In the genomic region with DNA sequence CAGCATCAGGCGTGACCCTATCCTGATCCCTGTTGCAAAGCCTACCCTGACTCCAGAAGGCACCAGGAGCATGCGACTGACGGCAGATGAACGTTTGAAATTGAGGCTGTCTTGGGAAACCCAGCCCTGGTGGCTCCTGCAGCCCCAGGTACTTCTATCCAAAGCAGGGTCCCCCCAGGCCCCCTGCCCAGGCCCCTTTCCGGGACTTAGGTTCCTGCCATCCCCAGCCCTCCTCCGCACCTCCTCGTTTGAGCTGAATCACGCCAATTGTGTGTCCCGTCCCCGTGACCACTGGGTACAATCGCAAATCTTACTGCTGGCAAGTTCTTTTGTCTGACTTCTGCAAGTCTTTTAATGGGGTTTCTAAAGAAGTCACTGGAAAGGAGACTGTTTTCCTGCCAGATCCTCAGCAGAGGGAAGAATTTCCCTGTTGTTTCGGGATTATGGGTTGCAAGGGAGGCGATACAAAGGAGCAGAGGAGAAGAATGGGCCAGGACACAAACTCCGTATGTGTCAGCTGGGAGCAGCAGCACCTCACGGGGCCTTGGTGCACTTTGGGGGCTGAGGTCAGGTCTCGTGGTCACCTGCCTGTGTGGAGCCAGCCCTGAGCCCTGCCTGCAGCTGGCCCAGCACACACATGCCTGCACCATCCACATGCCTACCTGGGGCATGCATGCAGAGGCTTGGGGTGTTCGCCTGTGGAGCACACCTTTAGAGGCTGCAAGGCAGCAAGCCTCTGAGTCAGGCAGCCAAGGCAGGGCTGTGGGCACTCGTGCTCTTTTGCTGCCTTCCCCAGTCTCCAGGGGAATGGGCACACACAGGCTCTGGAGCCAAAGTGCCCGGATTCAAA, we compare ENCODE assay signal across 21 cellular contexts. TPM values are rescaled to one million over a fixed set of nuclear protein-coding genes. Genes with fewer than 3 reads are reported as not detected.
DNase-seq lines count a peak whose midpoint lies in the region; ATAC-seq and TF ChIP-seq lines count a peak whose summit lies in the region.
"Had no signal": no experiment of that assay in that cellular context is flagged by ENCODE, and none has a peak within 500 bp of the region (broad histone marks: within the 10 kb centered on the region; RNA-seq: fewer than 3 reads in every experiment).

No MANE protein-coding gene starts in this region.

- H3K27ac Mint-ChIP-seq in endodermal cell (no peak overlapping the region), Calu3 (ENCODE audit: unreplicated experiment) (no peak overlapping the region)
- H3K27ac Mint-ChIP-seq: activated naive CD4-positive, alpha-beta T cell treated with anti-CD3 and anti-CD28 coated beads for 36 hours; T-helper 1 cell treated with Interleukin-12 subunit alpha and Interleukin-12 subunit beta and Interleukin-4 antibody, amounts not matched to agents 30 μg/mL and 1 μg/mL, for 36 hours had no signal

- TF ChIP-seq CTCF in WERI-Rb-1 (IDR thresholded peaks at IDR 0.05; ENCODE audit: low read depth, low read length) (no peak), endodermal cell (conservative IDR thresholded peaks at IDR 0.05) (no peak), upper lobe of left lung (IDR thresholded peaks at IDR 0.05) (no peak), Calu3 (IDR thresholded peaks at IDR 0.05; ENCODE audit: unreplicated experiment) (no peak)

- CTCF ChIA-PET in Calu3 (lab: Charles Lee), result interaction anchor here (0.7 to 2.3 kb wide), 6 partner anchors 8 to 246 kb away, joined by 3 to 34 read pairs (median 6); no protein-coding TSS in a partner anchor

- H3K27me3 Mint-ChIP-seq in endodermal cell (ENCODE audit: insufficient read depth) (no peaks in the 10 kb centered on the region), Calu3 (ENCODE audit: unreplicated experiment) (peaks cover 14% of the 10 kb centered on the region)

- no peak for DNase-seq in WERI-Rb-1
- peak; percentile 48 for DNase-seq in endodermal cell
- DNase-seq in mesenteric fat pad (ENCODE audit: low spot score), result peak; percentile 84
- peak; percentile 14 to 35 for DNase-seq in upper lobe of left lung
- no peak for DNase-seq in effector memory CD4-positive, alpha-beta T cell
- DNase-seq in Calu3, result no peak
- no peak for DNase-seq in stimulated activated naive CD8-positive, alpha-beta T cell treated with anti-CD3 and anti-CD28 coated beads, Interleukin-15, Interleukin-2, amounts not matched to agents 100 U/mL and 50 U/mL, for 24 hours
- DNase-seq: activated naive CD4-positive, alpha-beta T cell treated with anti-CD3 and anti-CD28 coated beads for 36 hours; activated T-cell treated with anti-CD3 and anti-CD28 coated beads, Interleukin-2, amount 50 U/mL, for 4 hours; amniotic stem cell; dermis blood vessel endothelial cell; foreskin fibroblast; lower lobe of right lung; NCI-H187 treated with DMSO at 0.1 percent for 48 hours; NCI-H69; small intestine; stimulated activated CD4-positive, alpha-beta T cell treated with anti-CD3 and anti-CD28 coated beads, Interleukin-2, amount 100 ng/mL, for 24 hours had no signal

- H3K36me3 Mint-ChIP-seq in endodermal cell (ENCODE audit: low read depth) (no peaks in the 10 kb centered on the region), Calu3 (ENCODE audit: insufficient read depth, unreplicated experiment) (no peaks in the 10 kb centered on the region)

- peak in 1 of 2 donors; percentile 40 for ATAC-seq in upper lobe of left lung (ENCODE audit: low FRiP score in 2 of 2)
- no peak for ATAC-seq in stimulated activated naive CD8-positive, alpha-beta T cell treated with anti-CD3 and anti-CD28 coated beads, Interleukin-15, Interleukin-2, amounts not matched to agents 100 U/mL and 50 U/mL, for 24 hours
- ATAC-seq: activated T-cell treated with anti-CD3 and anti-CD28 coated beads, Interleukin-2, amount 50 U/mL, for 4 hours; lower lobe of right lung had no signal

- TF ChIP-seq POLR2A in upper lobe of left lung (IDR thresholded peaks at IDR 0.05), result no peak

- peak overlapping the region; percentile 42 for H3K27ac ChIP-seq in WERI-Rb-1
- peak overlapping the region; percentile 12 for H3K27ac ChIP-seq in endodermal cell (ENCODE audit: low read depth, low read length)
- H3K27ac ChIP-seq in upper lobe of left lung, result no peak overlapping the region
- H3K27ac ChIP-seq in effector memory CD4-positive, alpha-beta T cell (ENCODE audit: insufficient read depth, low read length, poor library complexity, severe bottlenecking), result no peak overlapping the region
- H3K27ac ChIP-seq: HL-60, lower lobe of right lung, SK-N-MC, thoracic aorta had no signal

- H3K4me3 Mint-ChIP-seq in endodermal cell (no peak overlapping the region), Calu3 (ENCODE audit: low read depth, unreplicated experiment) (no peak overlapping the region)
- H3K4me3 Mint-ChIP-seq: activated naive CD4-positive, alpha-beta T cell treated with anti-CD3 and anti-CD28 coated beads for 36 hours; activated T-cell treated with anti-CD3 and anti-CD28 coated beads, Interleukin-2, amount 50 U/mL, for 4 hours; T-helper 1 cell treated with Interleukin-12 subunit alpha and Interleukin-12 subunit beta and Interleukin-4 antibody, amounts not matched to agents 30 μg/mL and 1 μg/mL, for 36 hours had no signal

- no peaks in the 10 kb centered on the region for H3K9me3 ChIP-seq in WERI-Rb-1 (ENCODE audit: severe bottlenecking)
- no peaks in the 10 kb centered on the region for H3K9me3 ChIP-seq in endodermal cell (ENCODE audit: control insufficient read depth, low read length)
- H3K9me3 ChIP-seq in upper lobe of left lung, result no peaks in the 10 kb centered on the region
- no peaks in the 10 kb centered on the region for H3K9me3 ChIP-seq in effector memory CD4-positive, alpha-beta T cell (ENCODE audit: control insufficient read depth, low read length)
- H3K9me3 ChIP-seq: lower lobe of right lung, thoracic aorta had no signal

- H3K4me1 ChIP-seq in endodermal cell (ENCODE audit: control insufficient read depth, insufficient read depth, low read length) (no peaks in the 10 kb centered on the region), upper lobe of left lung (no peaks in the 10 kb centered on the region)
- no peaks in the 10 kb centered on the region for H3K4me1 ChIP-seq in effector memory CD4-positive, alpha-beta T cell (ENCODE audit: control insufficient read depth, insufficient read depth, low read length, poor library complexity, severe bottlenecking)
- H3K4me1 ChIP-seq: lower lobe of right lung had no signal

- H3K27me3 ChIP-seq in WERI-Rb-1 (ENCODE audit: insufficient read depth, low read depth, severe bottlenecking), result no peaks in the 10 kb centered on the region
- no peaks in the 10 kb centered on the region for H3K27me3 ChIP-seq in endodermal cell (ENCODE audit: control insufficient read depth, insufficient read depth, low read length, poor library complexity, severe bottlenecking)
- H3K27me3 ChIP-seq in upper lobe of left lung, result no peaks in the 10 kb centered on the region
- H3K27me3 ChIP-seq in effector memory CD4-positive, alpha-beta T cell (replicated peaks; ENCODE audit: control insufficient read depth, insufficient read depth, low read length, poor library complexity, severe bottlenecking), result no peaks in the 10 kb centered on the region

- H3K9me3 Mint-ChIP-seq in endodermal cell, result peaks cover 5% of the 10 kb centered on the region
- H3K9me3 Mint-ChIP-seq in Calu3 (ENCODE audit: low read depth, unreplicated experiment), result no peaks in the 10 kb centered on the region
- H3K9me3 Mint-ChIP-seq: activated naive CD4-positive, alpha-beta T cell treated with anti-CD3 and anti-CD28 coated beads for 36 hours; activated T-cell treated with anti-CD3 and anti-CD28 coated beads, Interleukin-2, amount 50 U/mL, for 4 hours; T-helper 1 cell treated with Interleukin-12 subunit alpha and Interleukin-12 subunit beta and Interleukin-4 antibody, amounts not matched to agents 30 μg/mL and 1 μg/mL, for 36 hours had no signal

- H3K4me1 Mint-ChIP-seq in endodermal cell, result peaks cover 6% of the 10 kb centered on the region
- peaks cover 9% of the 10 kb centered on the region for H3K4me1 Mint-ChIP-seq in Calu3 (ENCODE audit: low read depth, unreplicated experiment)

- no peak for TF ChIP-seq EP300 in upper lobe of left lung (IDR thresholded peaks at IDR 0.05)

- no peaks in the 10 kb centered on the region for H3K36me3 ChIP-seq in WERI-Rb-1
- no peaks in the 10 kb centered on the region for H3K36me3 ChIP-seq in endodermal cell (ENCODE audit: control insufficient read depth, insufficient read depth, low read length)
- no peaks in the 10 kb centered on the region for H3K36me3 ChIP-seq in upper lobe of left lung
- no peaks in the 10 kb centered on the region for H3K36me3 ChIP-seq in effector memory CD4-positive, alpha-beta T cell (ENCODE audit: control insufficient read depth, insufficient read depth, low read length)
- H3K36me3 ChIP-seq: lower lobe of right lung, thoracic aorta had no signal

- 83 to 88% methylated on average over 13 to 19 of the region's 19 CpGs for WGBS in endodermal cell (ENCODE audit: insufficient coverage in 1 of 2, insufficient read length in 1 of 2), 2 experiments
- 73 to 85% methylated on average over 14 to 19 of the region's 19 CpGs for WGBS in upper lobe of left lung, 2 donors

- H3K4me3 ChIP-seq in WERI-Rb-1 (ENCODE audit: low read depth, low read length), result no peak overlapping the region
- no peak overlapping the region for H3K4me3 ChIP-seq in endodermal cell (ENCODE audit: low read length)
- no peak overlapping the region for H3K4me3 ChIP-seq in upper lobe of left lung
- no peak overlapping the region for H3K4me3 ChIP-seq in effector memory CD4-positive, alpha-beta T cell (ENCODE audit: insufficient read depth, low read depth, low read length, poor library complexity, severe bottlenecking)
- H3K4me3 ChIP-seq: lower lobe of right lung, SK-N-MC, thoracic aorta had no signal

- BruUV-seq in Calu3 (replicated peaks; lab: Mats Ljungman, UMichigan), result no TSS peak

- H3K9ac ChIP-seq in endodermal cell (ENCODE audit: extremely low read depth, low read length, poor library complexity, severe bottlenecking), result no peak overlapping the region

- intact Hi-C loops in Calu3 (cut with micrococcal nuclease; ENCODE audit: unreplicated experiment), result loop anchor here (1.0 kb wide), 1 partner anchor 74 kb away; no protein-coding TSS in a partner anchor

RNA-seq across cellular contexts. Expression of gene ARHGEF4, which starts 35.8 kb away (rescaled TPM):
- total RNA-seq in endodermal cell, result 10 to 100 TPM; 50.3 to 54.7 TPM
- 18.8 TPM for polyA plus RNA-seq in endodermal cell (2013, experiment 1 of 2)
- polyA plus RNA-seq in endodermal cell (2013, experiment 2 of 2), result 16.0 TPM
- 9.4 TPM for total RNA-seq in mesenteric fat pad
- 100 to 1,000 TPM in 1 of 6 donors, 10 to 100 TPM in 5; 10.1 to 101 (median 22.5) TPM for total RNA-seq in upper lobe of left lung
- 5.9 and 8.8 TPM in 2 replicates for total RNA-seq in Calu3 (2022)

Comparison
In these comparisons a context has a peak if more than half of its experiments do, and no peak if none do; other contexts are left out.
1. DNase-seq: peak in endodermal cell (single experiment), mesenteric fat pad (single experiment) and upper lobe of left lung (2 of 2); none in WERI-Rb-1 (single experiment), effector memory CD4-positive, alpha-beta T cell (0 of 3), Calu3 (single experiment) and stimulated activated naive CD8-positive, alpha-beta T cell treated with anti-CD3 and anti-CD28 coated beads, Interleukin-15, Interleukin-2, amounts not matched to agents 100 U/mL and 50 U/mL, for 24 hours (single experiment).
2. H3K27ac ChIP-seq: peak in WERI-Rb-1 (single experiment) and endodermal cell (single experiment); none in upper lobe of left lung (0 of 4) and effector memory CD4-positive, alpha-beta T cell (single experiment).